1 cellular context compared by ENCODE assay signal in genomic region chr15:78242128-78242527, GRCh38.
TF ChIP-seq lines count a peak whose summit lies in the region.

No MANE protein-coding gene starts in this region.

TF ChIP-seq in WTC11, 78 proteins besides CTCF, POLR2A, EP300 and RAD21 (continued from another document):
- no peak for TF ChIP-seq JUN (CRISPR knock-in tag; IDR thresholded peaks at IDR 0.05)
TF ChIP-seq in WTC11: peak in this region for 0.
